ENCODE assay signal across 16 cellular contexts in the genomic region with DNA sequence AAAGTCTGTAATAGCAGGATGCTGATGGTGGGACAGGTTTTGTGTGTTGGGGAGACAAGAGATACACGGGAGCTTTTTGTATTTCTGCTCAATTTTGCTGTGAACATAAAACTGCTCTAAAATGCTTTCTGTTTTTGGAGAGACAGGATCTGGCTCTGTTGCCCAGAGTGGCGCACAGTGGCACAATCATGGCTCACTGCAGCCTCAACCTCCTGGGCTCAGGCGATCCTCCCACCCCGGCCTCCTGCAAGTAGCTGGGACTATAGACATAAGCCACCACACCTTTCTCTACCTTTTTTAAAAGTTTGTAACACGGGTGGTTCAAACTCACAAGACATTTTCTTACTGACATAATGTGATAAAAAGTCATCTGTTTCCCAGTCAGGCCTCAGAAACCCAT. TPM values are rescaled to one million over a fixed set of nuclear protein-coding genes. Genes with fewer than 3 reads are reported as not detected.
A peak's percentile ranks its signal among the peaks of the same experiment; 100 is the strongest.
DNase-seq lines count a peak whose midpoint lies in the region; ATAC-seq, FAIRE-seq and TF ChIP-seq lines count a peak whose summit lies in the region.
"Had no signal": no experiment of that assay in that cellular context is flagged by ENCODE, and none has a peak within 500 bp of the region (broad histone marks: within the 10 kb centered on the region; RNA-seq: fewer than 3 reads in every experiment).

No MANE protein-coding gene starts in this region.

- H3K4me1 ChIP-seq in BLaER1 = peaks cover 24% of the 10 kb centered on the region; the same call in 1 of the 2 replicates
- H3K4me1 ChIP-seq in Peyer's patch = peaks cover 0 to 55% (median 35%) of the 10 kb centered on the region in 4 donors
- peaks cover 90% of the 10 kb centered on the region for H3K4me1 ChIP-seq in hepatocyte (ENCODE audit: insufficient read depth)
- peaks cover 48% of the 10 kb centered on the region for H3K4me1 ChIP-seq in smooth muscle cell (ENCODE audit: low read depth)
- H3K4me1 ChIP-seq: HAP-1 had no signal

- 89% methylated on average over 5 of the region's 5 CpGs for WGBS in hepatocyte (ENCODE audit: low lambda C conversion rate, missing lambda C conversion rate)
- 95% methylated on average over 5 of the region's 5 CpGs for WGBS in smooth muscle cell (ENCODE audit: low lambda C conversion rate)

- H3K9me3 ChIP-seq in BLaER1 (peaks cover 18% of the 10 kb centered on the region), Peyer's patch (no peaks in the 10 kb centered on the region), hepatocyte (ENCODE audit: low read depth) (no peaks in the 10 kb centered on the region), smooth muscle cell (replicated peaks; ENCODE audit: low read depth) (no peaks in the 10 kb centered on the region)
- H3K9me3 ChIP-seq: HAP-1 had no signal

- TF ChIP-seq CTCF in Peyer's patch (IDR thresholded peaks at IDR 0.05) = no peak
- TF ChIP-seq CTCF in hepatocyte (IDR thresholded peaks at IDR 0.05; ENCODE audit: poor library complexity) = no peak
- TF ChIP-seq CTCF in smooth muscle cell (IDR thresholded peaks at IDR 0.05; ENCODE audit: borderline replicate concordance, insufficient read depth, poor library complexity, severe bottlenecking) = no peak

- H3K27me3 ChIP-seq in BLaER1 (no peaks in the 10 kb centered on the region), Peyer's patch (no peaks in the 10 kb centered on the region), hepatocyte (no peaks in the 10 kb centered on the region), smooth muscle cell (ENCODE audit: low read depth) (no peaks in the 10 kb centered on the region)

- H3K27ac ChIP-seq in BLaER1 (no peak overlapping the region), Peyer's patch (peak overlapping the region; percentile 70 to 82 (median 74)), hepatocyte (peak overlapping the region; percentile 86), smooth muscle cell (ENCODE audit: low read depth) (peak overlapping the region; percentile 97)
- H3K27ac ChIP-seq: PC-9 had no signal

- TF ChIP-seq POLR2A in Peyer's patch (IDR thresholded peaks at IDR 0.05) (no peak), H54 (IDR thresholded peaks at IDR 0.05; ENCODE audit: low read depth, low read length) (no peak)

- DNase-seq in Peyer's patch = no peak
- no peak for DNase-seq in hepatocyte (ENCODE audit: low spot score)
- no peak for DNase-seq in smooth muscle cell (lab: John Stamatoyannopoulos, UW; ENCODE audit: unreplicated experiment)
- no peak for DNase-seq in cerebellum (ENCODE audit: low spot score)
- no peak for DNase-seq in DMS 273 (lab: John Stamatoyannopoulos, UW; ENCODE audit: unreplicated experiment)
- DNase-seq in H54 (ENCODE audit: insufficient read length, low spot score) = no peak
- DNase-seq: activated CD4-positive, CD25-positive, alpha-beta regulatory T cell treated with anti-CD3 and anti-CD28 coated beads, Interleukin-2, amount 50 U/mL, for 72 hours; DND-41; Kasumi-1; kidney glomerular epithelial cell; PC-9; retina; stimulated activated CD4-positive, alpha-beta T cell treated with anti-CD3 and anti-CD28 coated beads, Interleukin-4, amount 100 ng/mL, for 4 hours had no signal

- no peak overlapping the region for H2AFZ ChIP-seq in hepatocyte
- H2AFZ ChIP-seq in smooth muscle cell (ENCODE audit: low read depth) = no peak overlapping the region
- H2AFZ ChIP-seq: PC-9 had no signal

- H3K4me3 ChIP-seq in BLaER1 (no peak overlapping the region), Peyer's patch (no peak overlapping the region), hepatocyte (no peak overlapping the region), smooth muscle cell (no peak overlapping the region)
- H3K4me3 ChIP-seq: HAP-1, PC-9 had no signal

- no peak for FAIRE-seq in H54 (lab: Jason Lieb, UNC)

- H3K9ac ChIP-seq in BLaER1 = no peak overlapping the region
- no peak overlapping the region for H3K9ac ChIP-seq in smooth muscle cell (ENCODE audit: low read depth)

- no peak for ATAC-seq in GM18861 (IDR thresholded peaks at IDR 0.05; ENCODE audit: unreplicated experiment)

- H3K9me2 ChIP-seq in hepatocyte (replicated peaks; ENCODE audit: insufficient read depth) = no peaks in the 10 kb centered on the region

- peak overlapping the region; percentile 7; the same call in 1 of the 2 replicates for H3K4me2 ChIP-seq in BLaER1
- peak overlapping the region; percentile 59 for H3K4me2 ChIP-seq in hepatocyte
- peak overlapping the region; percentile 64 for H3K4me2 ChIP-seq in smooth muscle cell
- H3K4me2 ChIP-seq: PC-9 had no signal

- peaks cover 28% of the 10 kb centered on the region for H3F3A ChIP-seq in smooth muscle cell (ENCODE audit: low read depth)

- H4K20me1 ChIP-seq in BLaER1 (no peaks in the 10 kb centered on the region), hepatocyte (ENCODE audit: insufficient read depth, poor library complexity, severe bottlenecking) (peaks cover 8% of the 10 kb centered on the region), smooth muscle cell (ENCODE audit: low read depth) (peaks cover 80% of the 10 kb centered on the region)

- H3K79me2 ChIP-seq in hepatocyte = peaks cover 92% of the 10 kb centered on the region
- H3K79me2 ChIP-seq in smooth muscle cell (ENCODE audit: low read depth) = peaks cover 72% of the 10 kb centered on the region

- H3K36me3 ChIP-seq in BLaER1 (peaks cover 23% of the 10 kb centered on the region), Peyer's patch (no peaks in the 10 kb centered on the region), hepatocyte (replicated peaks; ENCODE audit: insufficient read depth, low read depth) (no peaks in the 10 kb centered on the region), smooth muscle cell (ENCODE audit: low read depth) (no peaks in the 10 kb centered on the region)
- H3K36me3 ChIP-seq: HAP-1 had no signal

RNA-seq across cellular contexts. Expression of a gene that starts 14.3 kb away (rescaled TPM):
- total RNA-seq in Peyer's patch (10 to 100 TPM; 20.6 to 42.7 (median 33.6) TPM), hepatocyte (33.9 and 38.3 TPM in 2 replicates), smooth muscle cell (46.4 and 69.1 TPM in 2 replicates), cerebellum (6.6 TPM)
- polyA plus RNA-seq in hepatocyte (34.4 and 37.6 TPM in 2 replicates), smooth muscle cell (27.4 and 37.6 TPM in 2 replicates)

Comparison
In these comparisons a context has a peak if more than half of its experiments do, and no peak if none do; other contexts are left out.
1. H3K4me2 ChIP-seq: peak in every context shown above with its lines; median percentile 64 in smooth muscle cell; 59 in hepatocyte; 7 in BLaER1.